Comparison of ENCODE assay signal across 34 cellular contexts in the genomic region with DNA sequence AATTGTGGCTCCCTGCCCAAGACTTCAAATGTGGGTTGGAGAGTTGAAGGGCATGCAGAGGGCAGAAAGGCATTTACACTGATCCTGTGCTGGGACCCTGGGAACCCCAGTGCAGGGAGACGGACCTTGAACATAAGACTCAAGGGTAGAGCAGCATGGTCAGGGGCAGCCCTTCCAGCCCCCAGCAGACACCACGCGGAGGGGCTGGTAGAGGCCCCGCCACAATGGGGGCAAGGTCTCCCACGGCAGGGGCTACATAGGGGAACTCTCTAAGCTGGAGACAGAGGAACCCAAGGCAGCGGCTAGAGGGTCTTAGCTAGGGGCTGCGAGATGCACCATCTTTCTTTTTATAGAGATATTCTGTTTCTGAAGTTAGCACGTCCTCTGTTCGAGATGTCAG. TPM values are rescaled to one million over a fixed set of nuclear protein-coding genes. Genes with fewer than 3 reads are reported as not detected.
"Had no signal": no experiment of that assay in that cellular context is flagged by ENCODE, and none has a peak within 500 bp of the region (broad histone marks: within the 10 kb centered on the region; RNA-seq: fewer than 3 reads in every experiment).

No MANE protein-coding gene starts in this region.

- H3K4me1 Mint-ChIP-seq: activated B cell treated with CpG ODN at 0.5 μM for 24 hours; activated naive CD8-positive, alpha-beta T cell treated with anti-CD3 and anti-CD28 coated beads for 36 hours; activated T-helper 17 cell treated with anti-CD3 and anti-CD28 coated beads, Interleukin-2, amount 50 U/mL, for 72 hours had no signal

- H3K9me3 Mint-ChIP-seq: activated CD4-positive, alpha-beta memory T cell treated with anti-CD3 and anti-CD28 coated beads for 36 hours; activated naive CD4-positive, alpha-beta T cell treated with anti-CD3 and anti-CD28 coated beads for 36 hours; activated T-helper 17 cell treated with anti-CD3 and anti-CD28 coated beads, Interleukin-2, amount 50 U/mL, for 72 hours; T-helper 2 cell treated with Interferon-gamma antibody and Interleukin-4, amounts not matched to agents 5 μg/mL and 100 μg/mL, for 36 hours had no signal

- H3K27me3 ChIP-seq: body of pancreas, brain microvascular endothelial cell had no signal

- H3K4me3 ChIP-seq: adrenal gland, body of pancreas, breast epithelium had no signal

- DNase-seq: activated B cell treated with CpG ODN at 0.5 μM for 24 hours; activated CD4-positive, alpha-beta memory T cell treated with anti-CD3 and anti-CD28 coated beads for 36 hours; activated CD4-positive, alpha-beta T cell treated with anti-CD3 and anti-CD28 coated beads for 4 hours; activated CD4-positive, alpha-beta T cell treated with anti-CD3 and anti-CD28 coated beads, Interleukin-2, amount 50 U/mL, for 1 hour; activated CD4-positive, alpha-beta T cell treated with anti-CD3 and anti-CD28 coated beads, Interleukin-2, amount 50 U/mL, for 4 hours; activated CD4-positive, CD25-positive, alpha-beta regulatory T cell treated with anti-CD3 and anti-CD28 coated beads, Interleukin-2, amount 50 U/mL, for 72 hours; activated CD8-positive, alpha-beta memory T cell treated with anti-CD3 and anti-CD28 coated beads, Interleukin-2, amount 50 U/mL, for 4 hours; activated CD8-positive, alpha-beta T cell treated with anti-CD3 and anti-CD28 coated beads for 36 hours; activated effector memory CD4-positive, alpha-beta T cell treated with anti-CD3 and anti-CD28 coated beads, Interleukin-2, amount 50 U/mL, for 16 hours; activated gamma-delta T cell treated with Interleukin-2 at 50 U/mL for 16 hours; activated naive CD4-positive, alpha-beta T cell; activated naive CD4-positive, alpha-beta T cell treated with anti-CD3 and anti-CD28 coated beads for 36 hours; activated naive CD4-positive, alpha-beta T cell treated with anti-CD3 and anti-CD28 coated beads, Interleukin-2, amount 50 U/mL, for 16 hours; activated naive CD8-positive, alpha-beta T cell treated with anti-CD3 and anti-CD28 coated beads for 36 hours; activated T-cell treated with anti-CD3 and anti-CD28 coated beads for 4 hours; activated T-cell treated with anti-CD3 and anti-CD28 coated beads, Interleukin-2, amount 50 U/mL, for 1 hour; activated T-cell treated with anti-CD3 and anti-CD28 coated beads, Interleukin-2, amount 50 U/mL, for 4 hours; activated T-cell treated with anti-CD3 and anti-CD28 coated beads, Interleukin-2, amount 50 U/mL, for 72 hours; adrenal gland; amniotic stem cell; aorta; body of pancreas; brain microvascular endothelial cell; central memory CD4-positive, alpha-beta T cell; T-helper 1 cell; T-helper 2 cell; T-helper 9 cell had no signal

- H3K27ac Mint-ChIP-seq: activated B cell treated with CpG ODN at 0.5 μM for 24 hours; activated CD4-positive, alpha-beta memory T cell treated with anti-CD3 and anti-CD28 coated beads for 36 hours; activated CD8-positive, alpha-beta T cell treated with anti-CD3 and anti-CD28 coated beads for 36 hours; activated naive CD4-positive, alpha-beta T cell treated with anti-CD3 and anti-CD28 coated beads for 36 hours; activated naive CD4-positive, alpha-beta T cell treated with anti-CD3 and anti-CD28 coated beads, Interleukin-2, amount 50 U/mL, for 72 hours; activated naive CD8-positive, alpha-beta T cell treated with anti-CD3 and anti-CD28 coated beads for 36 hours; activated T-cell treated with anti-CD3 and anti-CD28 coated beads, Interleukin-2, amount 50 U/mL, for 72 hours; activated T-helper 1 cell treated with anti-CD3 and anti-CD28 coated beads, Interleukin-12 subunit alpha, Interleukin-12 subunit beta, Interleukin-2, Interleukin-4 antibody, amounts not matched to agents 30 ng/mL and 10 ng/mL and 1 ng/mL, durations not matched to agents 14 hours and 24 hours and 36 hours; activated T-helper 17 cell treated with anti-CD3 and anti-CD28 coated beads, Interleukin-2, amount 50 U/mL, for 72 hours; T-helper 1 cell treated with Interleukin-12 subunit alpha and Interleukin-12 subunit beta and Interleukin-4 antibody, amounts not matched to agents 30 μg/mL and 1 μg/mL, for 36 hours; T-helper 2 cell treated with Interferon-gamma antibody and Interleukin-4, amounts not matched to agents 5 μg/mL and 100 μg/mL, for 36 hours had no signal

- H3K4me3 Mint-ChIP-seq: activated B cell treated with CpG ODN at 0.5 μM for 24 hours; activated CD4-positive, alpha-beta memory T cell treated with anti-CD3 and anti-CD28 coated beads for 36 hours; activated CD8-positive, alpha-beta T cell treated with anti-CD3 and anti-CD28 coated beads for 36 hours; activated naive CD4-positive, alpha-beta T cell treated with anti-CD3 and anti-CD28 coated beads for 36 hours; activated naive CD8-positive, alpha-beta T cell treated with anti-CD3 and anti-CD28 coated beads for 36 hours; activated T-cell treated with anti-CD3 and anti-CD28 coated beads, Interleukin-2, amount 50 U/mL, for 4 hours; activated T-cell treated with anti-CD3 and anti-CD28 coated beads, Interleukin-2, amount 50 U/mL, for 72 hours; activated T-helper 1 cell treated with anti-CD3 and anti-CD28 coated beads, Interleukin-12 subunit alpha, Interleukin-12 subunit beta, Interleukin-2, Interleukin-4 antibody, amounts not matched to agents 30 ng/mL and 10 ng/mL and 1 ng/mL, durations not matched to agents 14 hours and 24 hours and 36 hours; activated T-helper 17 cell treated with anti-CD3 and anti-CD28 coated beads, Interleukin-2, amount 50 U/mL, for 72 hours; T-helper 1 cell treated with Interleukin-12 subunit alpha and Interleukin-12 subunit beta and Interleukin-4 antibody, amounts not matched to agents 30 μg/mL and 1 μg/mL, for 36 hours; T-helper 2 cell treated with Interferon-gamma antibody and Interleukin-4, amounts not matched to agents 5 μg/mL and 100 μg/mL, for 36 hours had no signal

- H3K36me3 ChIP-seq: adrenal gland, brain microvascular endothelial cell, breast epithelium had no signal

- ATAC-seq: activated CD8-positive, alpha-beta T cell treated with anti-CD3 and anti-CD28 coated beads for 36 hours; activated naive CD4-positive, alpha-beta T cell treated with anti-CD3 and anti-CD28 coated beads, Interleukin-2, amount 50 U/mL, for 72 hours; activated T-cell treated with anti-CD3 and anti-CD28 coated beads, Interleukin-2, amount 50 U/mL, for 4 hours; activated T-cell treated with anti-CD3 and anti-CD28 coated beads, Interleukin-2, amount 50 U/mL, for 72 hours; activated T-helper 17 cell treated with anti-CD3 and anti-CD28 coated beads, Interleukin-2, amount 50 U/mL, for 72 hours; body of pancreas had no signal

- H3K36me3 Mint-ChIP-seq: activated CD4-positive, alpha-beta memory T cell treated with anti-CD3 and anti-CD28 coated beads for 36 hours; activated naive CD8-positive, alpha-beta T cell treated with anti-CD3 and anti-CD28 coated beads for 36 hours had no signal

RNA-seq across cellular contexts. Expression of a gene that starts 45.2 kb away (rescaled TPM):
- total RNA-seq: activated B cell treated with CpG ODN at 0.5 μM for 24 hours; activated CD4-positive, alpha-beta memory T cell treated with anti-CD3 and anti-CD28 coated beads for 36 hours; activated CD8-positive, alpha-beta memory T cell treated with anti-CD3 and anti-CD28 coated beads for 36 hours; activated CD8-positive, alpha-beta T cell treated with anti-CD3 and anti-CD28 coated beads for 36 hours; activated naive CD4-positive, alpha-beta T cell treated with anti-CD3 and anti-CD28 coated beads for 36 hours; activated naive CD4-positive, alpha-beta T cell treated with anti-CD3 and anti-CD28 coated beads, Interleukin-2, amount 50 U/mL, for 72 hours; activated naive CD8-positive, alpha-beta T cell treated with anti-CD3 and anti-CD28 coated beads for 36 hours; activated T-cell treated with anti-CD3 and anti-CD28 coated beads, Interleukin-2, amount 50 U/mL, for 4 hours; activated T-cell treated with anti-CD3 and anti-CD28 coated beads, Interleukin-2, amount 50 U/mL, for 72 hours; activated T-helper 1 cell treated with anti-CD3 and anti-CD28 coated beads, Interleukin-12 subunit alpha, Interleukin-12 subunit beta, Interleukin-2, Interleukin-4 antibody, amounts not matched to agents 30 ng/mL and 10 ng/mL and 1 ng/mL, durations not matched to agents 14 hours and 24 hours and 36 hours; activated T-helper 17 cell treated with anti-CD3 and anti-CD28 coated beads, Interleukin-2, amount 50 U/mL, for 72 hours had no signal
